1 cellular context compared by ENCODE assay signal in genomic region chr1:162359523-162360236, GRCh38.
TF ChIP-seq lines count a peak whose summit lies in the region.

No MANE protein-coding gene starts in this region.

TF ChIP-seq in HepG2, 621 proteins besides CTCF, POLR2A, EP300 and RAD21:
- TF ChIP-seq ZHX1 (CRISPR knock-in tag; IDR thresholded peaks at IDR 0.05; ENCODE audit: low read depth) (no peak), GTF3A (CRISPR knock-in tag; conservative IDR thresholded peaks at IDR 0.05) (no peak), RARG (CRISPR knock-in tag; IDR thresholded peaks at IDR 0.05; ENCODE audit: low read depth) (no peak), STAT6 (CRISPR knock-in tag; IDR thresholded peaks at IDR 0.05; ENCODE audit: borderline replicate concordance) (no peak), SATB2 (CRISPR knock-in tag; IDR thresholded peaks at IDR 0.05) (no peak), MTF2 (CRISPR knock-in tag; IDR thresholded peaks at IDR 0.05; ENCODE audit: borderline replicate concordance) (no peak), ZNF850 (CRISPR knock-in tag; conservative IDR thresholded peaks at IDR 0.05) (no peak), ZBTB3 (CRISPR knock-in tag; IDR thresholded peaks at IDR 0.05; ENCODE audit: borderline replicate concordance, low read depth) (no peak), TGIF2 (CRISPR knock-in tag; IDR thresholded peaks at IDR 0.05) (no peak), ZMYM4 (CRISPR knock-in tag; IDR thresholded peaks at IDR 0.05) (no peak), ATRX (CRISPR knock-in tag; IDR thresholded peaks at IDR 0.05; ENCODE audit: borderline replicate concordance) (no peak), ZFP36 (IDR thresholded peaks at IDR 0.05; ENCODE audit: borderline replicate concordance, low read depth, low read length, partially characterized antibody) (no peak), SRSF9 (IDR thresholded peaks at IDR 0.05; ENCODE audit: borderline replicate concordance, insufficient read depth, low read depth, low read length, poor library complexity, severe bottlenecking) (no peak), ZNF607 (CRISPR knock-in tag; IDR thresholded peaks at IDR 0.05; ENCODE audit: borderline replicate concordance) (no peak), HMGXB4 (CRISPR knock-in tag; IDR thresholded peaks at IDR 0.05; ENCODE audit: borderline replicate concordance in 1 of 2, low read depth in 1 of 2) (no peak), NFE2 (CRISPR knock-in tag; IDR thresholded peaks at IDR 0.05) (no peak), AHR (CRISPR knock-in tag; IDR thresholded peaks at IDR 0.05) (no peak), BRD4 (CRISPR knock-in tag; IDR thresholded peaks at IDR 0.05) (no peak)
